Comparison of ENCODE assay signal across 2 cellular contexts in genomic region chr10:88062798-88063472, GRCh38.
A peak's percentile ranks its signal among the peaks of the same experiment; 100 is the strongest.
TF ChIP-seq lines count a peak whose summit lies in the region.

No MANE protein-coding gene starts in this region.

TF ChIP-seq in SK-N-SH, 30 proteins besides CTCF, POLR2A, EP300 and RAD21 (continued from another document):
- TF ChIP-seq, protein P1, sequence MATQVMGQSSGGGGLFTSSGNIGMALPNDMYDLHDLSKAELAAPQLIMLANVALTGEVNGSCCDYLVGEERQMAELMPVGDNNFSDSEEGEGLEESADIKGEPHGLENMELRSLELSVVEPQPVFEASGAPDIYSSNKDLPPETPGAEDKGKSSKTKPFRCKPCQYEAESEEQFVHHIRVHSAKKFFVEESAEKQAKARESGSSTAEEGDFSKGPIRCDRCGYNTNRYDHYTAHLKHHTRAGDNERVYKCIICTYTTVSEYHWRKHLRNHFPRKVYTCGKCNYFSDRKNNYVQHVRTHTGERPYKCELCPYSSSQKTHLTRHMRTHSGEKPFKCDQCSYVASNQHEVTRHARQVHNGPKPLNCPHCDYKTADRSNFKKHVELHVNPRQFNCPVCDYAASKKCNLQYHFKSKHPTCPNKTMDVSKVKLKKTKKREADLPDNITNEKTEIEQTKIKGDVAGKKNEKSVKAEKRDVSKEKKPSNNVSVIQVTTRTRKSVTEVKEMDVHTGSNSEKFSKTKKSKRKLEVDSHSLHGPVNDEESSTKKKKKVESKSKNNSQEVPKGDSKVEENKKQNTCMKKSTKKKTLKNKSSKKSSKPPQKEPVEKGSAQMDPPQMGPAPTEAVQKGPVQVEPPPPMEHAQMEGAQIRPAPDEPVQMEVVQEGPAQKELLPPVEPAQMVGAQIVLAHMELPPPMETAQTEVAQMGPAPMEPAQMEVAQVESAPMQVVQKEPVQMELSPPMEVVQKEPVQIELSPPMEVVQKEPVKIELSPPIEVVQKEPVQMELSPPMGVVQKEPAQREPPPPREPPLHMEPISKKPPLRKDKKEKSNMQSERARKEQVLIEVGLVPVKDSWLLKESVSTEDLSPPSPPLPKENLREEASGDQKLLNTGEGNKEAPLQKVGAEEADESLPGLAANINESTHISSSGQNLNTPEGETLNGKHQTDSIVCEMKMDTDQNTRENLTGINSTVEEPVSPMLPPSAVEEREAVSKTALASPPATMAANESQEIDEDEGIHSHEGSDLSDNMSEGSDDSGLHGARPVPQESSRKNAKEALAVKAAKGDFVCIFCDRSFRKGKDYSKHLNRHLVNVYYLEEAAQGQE (IDR thresholded peaks at IDR 0.05; ENCODE audit: low read depth, low read length): no peak
- TF ChIP-seq RXRA (IDR thresholded peaks at IDR 0.05; ENCODE audit: borderline replicate concordance, low read depth): no peak
TF ChIP-seq in SK-N-SH: peak in this region for 0.

TF ChIP-seq in liver, 16 proteins besides CTCF, POLR2A, EP300 and RAD21 (continued from another document):
- TF ChIP-seq ZBTB33 (IDR thresholded peaks at IDR 0.05): peak; percentile 34
